ENCODE assay signal across 8 cellular contexts in genomic region chr2:105336786-105337121, GRCh38. TPM values are rescaled to one million over a fixed set of nuclear protein-coding genes. Genes with fewer than 3 reads are reported as not detected.
DNase-seq lines count a peak whose midpoint lies in the region; TF ChIP-seq lines count a peak whose summit lies in the region.

No MANE protein-coding gene starts in this region.

- H3K4me3 ChIP-seq in DOHH2 (ENCODE audit: low read length) (peak overlapping the region; percentile 98), SK-N-SH (ENCODE audit: low read depth in 2 of 2, low read length in 1 of 2) (peak overlapping the region; percentile 83 to 99), fibroblast of lung (replicated peaks in 1 of 4; ENCODE audit: control extremely low read depth in 1 of 4, insufficient read depth in 1 of 4, low read depth in 3 of 4, low read length in 4 of 4) (peak overlapping the region; percentile 71 to 95 (median 84)), prostate gland (peak overlapping the region; percentile 73 to 86)

- H3K27me3 ChIP-seq in DOHH2 (ENCODE audit: control insufficient read depth, low read length) (no peaks in the 10 kb centered on the region), SK-N-SH (ENCODE audit: insufficient read depth) (no peaks in the 10 kb centered on the region), fibroblast of lung (ENCODE audit: control insufficient read depth, insufficient read depth, low read length) (no peaks in the 10 kb centered on the region), prostate gland (replicated peaks; ENCODE audit: insufficient read depth) (no peaks in the 10 kb centered on the region)

- TF ChIP-seq RAD21 in SK-N-SH (IDR thresholded peaks at IDR 0.05; ENCODE audit: low read length): no peak

- CTCF ChIA-PET in SK-N-SH (lab: Yijun Ruan, JAX): no interaction called here

- H3F3A ChIP-seq in DOHH2 (ENCODE audit: control insufficient read depth, insufficient read depth) (peaks cover 1% of the 10 kb centered on the region), SK-N-SH (replicated peaks; ENCODE audit: insufficient read depth) (no peaks in the 10 kb centered on the region)

- intact Hi-C loops in prostate gland (cut with DNase I): no loop called here

- H4K20me1 ChIP-seq in DOHH2 (ENCODE audit: control insufficient read depth, insufficient read depth, low read depth, low read length) (no peaks in the 10 kb centered on the region; the same call in 1 of the 2 replicates), SK-N-SH (ENCODE audit: insufficient read depth) (no peaks in the 10 kb centered on the region), fibroblast of lung (ENCODE audit: control insufficient read depth, extremely low read depth, insufficient read depth, low read length) (no peaks in the 10 kb centered on the region)

- H3K9me2 ChIP-seq in DOHH2 (replicated peaks; ENCODE audit: control insufficient read depth, low read length): no peaks in the 10 kb centered on the region
- H3K9me2 ChIP-seq in SK-N-SH: no peaks in the 10 kb centered on the region

- H3K9me3 ChIP-seq in DOHH2 (ENCODE audit: control insufficient read depth, insufficient read depth, low read length) (no peaks in the 10 kb centered on the region), SK-N-SH (no peaks in the 10 kb centered on the region), fibroblast of lung (ENCODE audit: control insufficient read depth, insufficient read depth, low read depth, low read length) (no peaks in the 10 kb centered on the region), prostate gland (no peaks in the 10 kb centered on the region)

- peak overlapping the region; percentile 78 for H3K4me2 ChIP-seq in DOHH2 (ENCODE audit: low read length)
- H3K4me2 ChIP-seq in SK-N-SH: peak overlapping the region; percentile 72
- H3K4me2 ChIP-seq in fibroblast of lung (ENCODE audit: extremely low read depth, insufficient read depth, low read length): peak overlapping the region; percentile 85

- H3K4me1 ChIP-seq in DOHH2 (ENCODE audit: control insufficient read depth, low read length) (peaks cover 18% of the 10 kb centered on the region), SK-N-SH (ENCODE audit: control insufficient read depth in 1 of 2, insufficient read depth in 2 of 2, low read depth in 1 of 2, low read length in 1 of 2) (peaks cover 8 to 10% of the 10 kb centered on the region in 2 experiments; a peak in 3 of 4 replicates), fibroblast of lung (ENCODE audit: control insufficient read depth, extremely low read depth, insufficient read depth, low read length) (no peaks in the 10 kb centered on the region), prostate gland (replicated peaks) (peaks cover 7% of the 10 kb centered on the region)

- peak overlapping the region; percentile 59 for H3K27ac ChIP-seq in DOHH2 (ENCODE audit: low read depth, low read length)
- H3K27ac ChIP-seq in SK-N-SH (ENCODE audit: low read depth in 2 of 2, low read length in 1 of 2): peak overlapping the region; percentile 96
- H3K27ac ChIP-seq in fibroblast of lung (ENCODE audit: insufficient read depth, low read length): peak overlapping the region; percentile 100
- H3K27ac ChIP-seq in prostate gland: peak overlapping the region; percentile 93 to 95

- no peak for TF ChIP-seq EP300 in SK-N-SH (IDR thresholded peaks at IDR 0.05; ENCODE audit: borderline replicate concordance in 1 of 2, low read depth in 1 of 2, low read length in 1 of 2)

- peaks cover 42% of the 10 kb centered on the region for H3K36me3 ChIP-seq in DOHH2 (ENCODE audit: control insufficient read depth, low read length)
- peaks cover 18 to 32% of the 10 kb centered on the region in 2 experiments for H3K36me3 ChIP-seq in SK-N-SH (replicated peaks in 1 of 2; ENCODE audit: control insufficient read depth in 1 of 2, insufficient read depth in 2 of 2, low read length in 1 of 2)
- no peaks in the 10 kb centered on the region for H3K36me3 ChIP-seq in fibroblast of lung (ENCODE audit: control insufficient read depth, insufficient read depth, low read length)
- no peaks in the 10 kb centered on the region for H3K36me3 ChIP-seq in prostate gland

- peak overlapping the region; percentile 98 for H3K9ac ChIP-seq in SK-N-SH
- peak overlapping the region; percentile 99 for H3K9ac ChIP-seq in fibroblast of lung (ENCODE audit: insufficient read depth, low read length)

- TF ChIP-seq CTCF in DOHH2 (IDR thresholded peaks at IDR 0.05; ENCODE audit: low read depth, low read length, poor library complexity, severe bottlenecking) (no peak), SK-N-SH (IDR thresholded peaks at IDR 0.05) (no peak), fibroblast of lung (conservative IDR thresholded peaks at IDR 0.05 in 1 of 2, IDR thresholded peaks at IDR 0.05 in 1 of 2; ENCODE audit: low read depth in 1 of 2, low read length in 2 of 2) (no peak), prostate gland (IDR thresholded peaks at IDR 0.05) (no peak)

- H3K79me2 ChIP-seq in DOHH2 (ENCODE audit: control insufficient read depth, low read length) (peaks cover 66% of the 10 kb centered on the region), SK-N-SH (ENCODE audit: insufficient read depth) (peaks cover 45% of the 10 kb centered on the region), fibroblast of lung (ENCODE audit: control insufficient read depth, insufficient read depth, low read length) (peaks cover 27% of the 10 kb centered on the region)

- TF ChIP-seq POLR2A in prostate gland (IDR thresholded peaks at IDR 0.05): no peak

- H2AFZ ChIP-seq in SK-N-SH (ENCODE audit: low read depth) (peak overlapping the region; percentile 94), fibroblast of lung (ENCODE audit: low read length) (peak overlapping the region; percentile 99)

- WGBS in SK-N-SH (ENCODE audit: low lambda C conversion rate): 0% methylated on average over 7 of the region's 7 CpGs
- WGBS in prostate gland: 2% methylated on average over 7 of the region's 7 CpGs

- DNase-seq in SK-N-SH (no peak), fibroblast of lung (ENCODE audit: low read depth in 2 of 2) (no peak), prostate gland (ENCODE audit: low spot score) (no peak), NCI-H1417 (lab: John Stamatoyannopoulos, UW) (no peak), NCI-H2107 (lab: John Stamatoyannopoulos, UW) (no peak), germinal center (ENCODE audit: low spot score) (no peak), OCI-M1 (lab: John Stamatoyannopoulos, UW) (no peak)

- POLR2A ChIA-PET in SK-N-SH (lab: Yijun Ruan, JAX): interaction anchor here (1.7 kb wide), 1 partner anchor 62 kb away, joined by 4 read pairs; the partner anchor contains the start of gene FHL2

TF ChIP-seq in SK-N-SH, 30 proteins besides CTCF, POLR2A, EP300 and RAD21 (continues in another document):
- TF ChIP-seq REST (IDR thresholded peaks at IDR 0.05; ENCODE audit: low read depth, low read length): no peak
- no peak for TF ChIP-seq POLR2AphosphoS5 (IDR thresholded peaks at IDR 0.05; ENCODE audit: low read depth, low read length)

RNA-seq across cellular contexts. Expression of gene C2orf49, which starts 0.6 kb away (rescaled TPM):
- polyA plus RNA-seq in SK-N-SH (2012; rRNA removed): 7.6 and 8.5 TPM in 2 replicates
- polyA plus RNA-seq in SK-N-SH (2012; cell fraction: cytosol; rRNA removed): 10.4 and 14.9 TPM in 2 replicates
- polyA plus RNA-seq in SK-N-SH (2012; cell fraction: nucleus; rRNA removed): 3.8 and 7.8 TPM in 2 replicates
- 23.4 and 28.4 TPM in 2 replicates for total RNA-seq in fibroblast of lung
- 17.0 and 20.9 TPM in 2 replicates for polyA plus RNA-seq in fibroblast of lung
- 13.5 and 15.6 TPM in 2 replicates for polyA plus RNA-seq in fibroblast of lung (2012)
- polyA minus RNA-seq in fibroblast of lung (ENCODE audit: low replicate concordance): 0.75 and 1.3 TPM in 2 replicates
- 10 to 100 TPM; 13.1 to 26.2 TPM for total RNA-seq in prostate gland

RNA-seq across cellular contexts. Expression of gene TGFBRAP1, which starts 7.2 kb away (rescaled TPM):
- polyA plus RNA-seq in SK-N-SH (2012; rRNA removed) (5.7 and 6.6 TPM in 2 replicates), fibroblast of lung (8.5 and 9.7 TPM in 2 replicates)
- polyA plus RNA-seq in SK-N-SH (2012; cell fraction: cytosol; rRNA removed): 5.2 and 6.4 TPM in 2 replicates
- polyA plus RNA-seq in SK-N-SH (2012; cell fraction: nucleus; rRNA removed): 8.1 and 8.7 TPM in 2 replicates
- total RNA-seq in fibroblast of lung (14.1 and 14.9 TPM in 2 replicates), prostate gland (10 to 100 TPM; 29.9 to 30.0 TPM)
- polyA plus RNA-seq in fibroblast of lung (2012): 12.6 and 13.0 TPM in 2 replicates
- 22.1 and 26.9 TPM in 2 replicates for polyA minus RNA-seq in fibroblast of lung (ENCODE audit: low replicate concordance)
